Comparison of ENCODE assay signal across 1 cellular context in the genomic region with DNA sequence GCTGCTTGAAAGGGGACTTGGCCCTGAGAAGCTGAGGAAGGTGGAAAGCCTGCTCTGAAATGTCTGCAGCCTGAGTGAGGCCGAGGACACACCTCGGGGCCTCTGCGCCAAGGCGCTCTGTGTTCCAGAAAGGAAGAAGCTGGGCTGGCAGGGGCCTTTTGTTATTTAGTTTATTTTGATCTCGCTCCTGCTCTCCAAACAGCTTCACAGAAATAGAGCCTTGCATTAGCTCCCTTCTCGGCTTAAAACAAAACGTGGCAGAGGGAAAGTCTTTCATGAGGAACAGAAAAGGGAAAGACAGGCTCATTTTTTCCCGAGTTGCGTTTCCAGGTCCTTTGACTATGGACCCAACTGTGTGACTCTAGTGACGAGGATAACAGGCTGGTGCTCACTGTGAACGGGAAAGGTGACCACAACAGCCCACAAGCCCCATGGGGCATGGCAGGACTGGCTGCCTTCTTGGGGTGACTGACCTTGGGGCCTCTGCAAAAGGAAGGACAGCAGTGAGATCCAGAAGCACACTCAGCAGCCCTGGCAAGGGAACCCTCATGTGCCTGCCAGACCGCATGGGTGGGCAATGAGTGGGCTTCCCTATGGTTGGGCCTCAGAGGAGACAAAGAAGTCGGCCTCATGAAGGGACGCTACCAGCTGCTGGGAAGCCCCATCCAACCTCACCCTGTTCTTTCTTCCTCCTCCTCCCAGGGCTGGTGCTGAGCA.
TF ChIP-seq lines count a peak whose summit lies in the region.

No MANE protein-coding gene starts in this region.

TF ChIP-seq in endothelial cell of umbilical vein, 7 proteins besides CTCF, POLR2A, EP300 and RAD21:
- no peak for TF ChIP-seq FOS (IDR thresholded peaks at IDR 0.05; ENCODE audit: borderline replicate concordance, insufficient read depth, low read length)
- no peak for TF ChIP-seq POLR2AphosphoS5 (IDR thresholded peaks at IDR 0.05; ENCODE audit: insufficient read depth, low read depth, low read length)
- TF ChIP-seq, protein P1, sequence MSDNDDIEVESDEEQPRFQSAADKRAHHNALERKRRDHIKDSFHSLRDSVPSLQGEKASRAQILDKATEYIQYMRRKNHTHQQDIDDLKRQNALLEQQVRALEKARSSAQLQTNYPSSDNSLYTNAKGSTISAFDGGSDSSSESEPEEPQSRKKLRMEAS (IDR thresholded peaks at IDR 0.05; ENCODE audit: insufficient read depth, insufficient read length): no peak
- no peak for TF ChIP-seq JUN (IDR thresholded peaks at IDR 0.05; ENCODE audit: borderline replicate concordance, insufficient read depth, insufficient read length, low read depth)
- TF ChIP-seq MYC (IDR thresholded peaks at IDR 0.05; ENCODE audit: low read depth, low read length): no peak
- no peak for TF ChIP-seq EZH2 (IDR thresholded peaks at IDR 0.05; ENCODE audit: borderline replicate concordance, low read depth, low read length, severe bottlenecking)
- TF ChIP-seq GATA2 (IDR thresholded peaks at IDR 0.05; ENCODE audit: insufficient read depth, insufficient read length, low read depth, low read length): no peak
